ENCODE assay signal across 8 cellular contexts in the genomic region with DNA sequence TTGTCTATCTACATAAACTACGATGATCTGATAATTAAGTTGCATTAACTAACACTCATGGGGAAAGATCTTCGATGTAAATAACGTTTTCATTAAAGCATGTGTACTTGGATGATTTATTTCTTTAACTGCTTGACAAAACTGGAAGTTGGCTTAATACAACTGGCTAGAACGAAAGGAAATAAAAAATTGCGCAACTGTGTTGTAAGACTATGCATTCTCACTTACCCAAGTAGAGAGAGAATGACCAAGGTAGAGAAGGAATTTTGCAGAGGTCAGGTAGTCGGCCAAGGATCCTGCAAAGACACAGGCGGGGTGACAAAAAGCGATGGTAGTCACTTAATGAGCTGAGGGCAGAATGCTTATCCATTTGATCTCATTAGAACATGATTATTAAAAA. TPM values are rescaled to one million over a fixed set of nuclear protein-coding genes. Genes with fewer than 3 reads are reported as not detected.
DNase-seq lines count a peak whose midpoint lies in the region; ATAC-seq and TF ChIP-seq lines count a peak whose summit lies in the region.

No MANE protein-coding gene starts in this region.

- H3K27ac ChIP-seq in colonic mucosa (peak overlapping the region; percentile 95), uterus (peak overlapping the region; percentile 94 to 98)

- H3K36me3 Mint-ChIP-seq in activated naive CD4-positive, alpha-beta T cell treated with anti-CD3 and anti-CD28 coated beads, Interleukin-2, amount 10 ng/mL, durations not matched to agents 7 days and 5 days: peaks cover 3% of the 10 kb centered on the region

- no peaks in the 10 kb centered on the region for H3K9me3 Mint-ChIP-seq in activated naive CD4-positive, alpha-beta T cell treated with anti-CD3 and anti-CD28 coated beads, Interleukin-2, amount 10 ng/mL, durations not matched to agents 7 days and 5 days

- DNase-seq in activated naive CD4-positive, alpha-beta T cell treated with anti-CD3 and anti-CD28 coated beads, Interleukin-2, amount 10 ng/mL, durations not matched to agents 7 days and 5 days: no peak
- no peak for DNase-seq in activated naive CD4-positive, alpha-beta T cell treated with Interleukin-2 at 50 U/mL for 16 hours
- DNase-seq in colonic mucosa: no peak
- DNase-seq in mucosa of descending colon: no peak
- DNase-seq in uterus: peak in 1 of 2 donors; percentile 27
- DNase-seq in DMS 273 (lab: John Stamatoyannopoulos, UW; ENCODE audit: unreplicated experiment): no peak

- H3K4me3 ChIP-seq in colonic mucosa: peak overlapping the region; percentile 58
- no peak overlapping the region for H3K4me3 ChIP-seq in mucosa of descending colon
- H3K4me3 ChIP-seq in uterus: peak overlapping the region; percentile 56 to 80

- H3K9me3 ChIP-seq in colonic mucosa (no peaks in the 10 kb centered on the region), mucosa of descending colon (no peaks in the 10 kb centered on the region), uterus (no peaks in the 10 kb centered on the region)

- TF ChIP-seq CTCF in colonic mucosa (IDR thresholded peaks at IDR 0.05) (no peak), mucosa of descending colon (IDR thresholded peaks at IDR 0.05) (no peak), uterus (IDR thresholded peaks at IDR 0.05) (no peak)

- H3K4me1 ChIP-seq in colonic mucosa: peaks cover 5% of the 10 kb centered on the region
- peaks cover 25% of the 10 kb centered on the region for H3K4me1 ChIP-seq in mucosa of descending colon (ENCODE audit: low read depth)
- H3K4me1 ChIP-seq in uterus: peaks cover 0 to 9% of the 10 kb centered on the region in 2 donors

- no peaks in the 10 kb centered on the region for H3K36me3 ChIP-seq in colonic mucosa
- H3K36me3 ChIP-seq in mucosa of descending colon (ENCODE audit: low read depth): no peaks in the 10 kb centered on the region
- no peaks in the 10 kb centered on the region for H3K36me3 ChIP-seq in uterus

- CTCF ChIA-PET in activated naive CD4-positive, alpha-beta T cell treated with anti-CD3 and anti-CD28 coated beads, Interleukin-2, amount 10 ng/mL, durations not matched to agents 7 days and 5 days (lab: Charles Lee): interaction anchor here (0.6 to 0.8 kb wide), 2 partner anchors 276 to 434 kb away, joined by 3 to 4 read pairs; no protein-coding TSS in a partner anchor

- peak overlapping the region in 1 of 2 donors; percentile 91 for H3K9ac ChIP-seq in colonic mucosa (ENCODE audit: low read depth in 2 of 2, low read length in 2 of 2)

- no peak overlapping the region for H3K27ac Mint-ChIP-seq in activated naive CD4-positive, alpha-beta T cell treated with anti-CD3 and anti-CD28 coated beads, Interleukin-2, amount 10 ng/mL, durations not matched to agents 7 days and 5 days

- H3K4me1 Mint-ChIP-seq in activated naive CD4-positive, alpha-beta T cell treated with anti-CD3 and anti-CD28 coated beads, Interleukin-2, amount 10 ng/mL, durations not matched to agents 7 days and 5 days: peaks cover 39% of the 10 kb centered on the region

- TF ChIP-seq POLR2A in uterus (IDR thresholded peaks at IDR 0.05): no peak

- ATAC-seq in mucosa of descending colon (peak; percentile 11), HG03571 (IDR thresholded peaks at IDR 0.05; ENCODE audit: unreplicated experiment) (no peak), GM19467 (IDR thresholded peaks at IDR 0.05; ENCODE audit: unreplicated experiment) (no peak)

- peaks cover 31% of the 10 kb centered on the region for H3K27me3 Mint-ChIP-seq in activated naive CD4-positive, alpha-beta T cell treated with anti-CD3 and anti-CD28 coated beads, Interleukin-2, amount 10 ng/mL, durations not matched to agents 7 days and 5 days

- H3K27me3 ChIP-seq in colonic mucosa (no peaks in the 10 kb centered on the region), uterus (no peaks in the 10 kb centered on the region)

- H3K4me3 Mint-ChIP-seq in activated naive CD4-positive, alpha-beta T cell treated with anti-CD3 and anti-CD28 coated beads, Interleukin-2, amount 10 ng/mL, durations not matched to agents 7 days and 5 days: peak overlapping the region; percentile 79

- intact Hi-C loops in colonic mucosa (cut with DNase I): no loop called here
- intact Hi-C loops in mucosa of descending colon (cut with DNase I, micrococcal nuclease): no loop called here
- intact Hi-C loops in uterus (cut with DNase I; ENCODE audit: low total_unique reads): no loop called here

RNA-seq across cellular contexts. Expression of gene SLC40A1, which starts 1.0 kb away (rescaled TPM):
- total RNA-seq in colonic mucosa (100 to 1,000 TPM in 1 of 2 donors, 10 to 100 TPM in 1; 43.6 to 183 TPM), mucosa of descending colon (100 to 1,000 TPM in 2 of 3 donors, 10 to 100 TPM in 1; 95.4 to 212 (median 155) TPM), uterus (100 to 1,000 TPM in 3 of 4 donors, 10 to 100 TPM in 1; 87.1 to 252 (median 176) TPM)
